18 cellular contexts compared by ENCODE assay signal in genomic region chr9:99011161-99011709, GRCh38.
DNase-seq lines count a peak whose midpoint lies in the region; ATAC-seq, FAIRE-seq and TF ChIP-seq lines count a peak whose summit lies in the region.
"Had no signal": no experiment of that assay in that cellular context is flagged by ENCODE, and none has a peak within 500 bp of the region (broad histone marks: within the 10 kb centered on the region; RNA-seq: fewer than 3 reads in every experiment).

No MANE protein-coding gene starts in this region.

- H3K4me3 ChIP-seq in K562 (no peak overlapping the region), pancreas (no peak overlapping the region)
- H3K4me3 ChIP-seq: left lung, PC-9, psoas muscle, thoracic aorta had no signal

- ATAC-seq in K562 (no peak), pancreas (no peak), GM21717 (IDR thresholded peaks at IDR 0.05; ENCODE audit: unreplicated experiment) (no peak), left colon (no peak)
- ATAC-seq: activated naive CD4-positive, alpha-beta T cell treated with anti-CD3 and anti-CD28 coated beads, Interleukin-2, amount 50 U/mL, for 72 hours; left lung; psoas muscle had no signal

- H3K27me3 ChIP-seq in K562 (ENCODE audit: control insufficient read depth in 2 of 2, insufficient read depth in 2 of 2, low read length in 2 of 2) (no peaks in the 10 kb centered on the region), pancreas (no peaks in the 10 kb centered on the region)
- H3K27me3 ChIP-seq: left lung had no signal

- CTCF ChIA-PET in K562 (lab: Yijun Ruan, JAX; ENCODE audit: low intra/inter-chr PET ratio) = interaction anchor here (0.6 kb wide), 1 partner anchor 104 kb away, joined by 3 read pairs; no protein-coding TSS in a partner anchor

- H3K9ac ChIP-seq in K562 (ENCODE audit: insufficient read depth in 1 of 2, low read depth in 2 of 2, low read length in 2 of 2) = no peak overlapping the region

- no peaks in the 10 kb centered on the region for H3K9me1 ChIP-seq in K562 (ENCODE audit: control insufficient read depth, insufficient read depth, low read length)

- no peak for TF ChIP-seq EP300 in K562 (IDR thresholded peaks at IDR 0.05; ENCODE audit: low read length)

- no peaks in the 10 kb centered on the region for H3K36me3 ChIP-seq in K562 (ENCODE audit: control insufficient read depth, insufficient read depth, low read length)
- H3K36me3 ChIP-seq in pancreas = no peaks in the 10 kb centered on the region
- H3K36me3 ChIP-seq: left lung, thoracic aorta had no signal

- in situ Hi-C loops in K562 (cut with MboI) = loop anchor here (10.0 kb wide), 1 partner anchor 124 kb away; no protein-coding TSS in a partner anchor

- no peak overlapping the region for H3K4me2 ChIP-seq in K562 (ENCODE audit: insufficient read depth, low read length)
- H3K4me2 ChIP-seq: PC-9 had no signal

- no TSS peak for BruUV-seq in K562 (replicated peaks; lab: Mats Ljungman, UMichigan)

- H3K9me3 ChIP-seq in K562 (replicated peaks; ENCODE audit: control insufficient read depth, insufficient read depth, low read depth, low read length) = no peaks in the 10 kb centered on the region
- H3K9me3 ChIP-seq in pancreas = no peaks in the 10 kb centered on the region
- H3K9me3 ChIP-seq: psoas muscle, thoracic aorta had no signal

- TF ChIP-seq RAD21 in K562 (CRISPR knock-in tag; conservative IDR thresholded peaks at IDR 0.05 in 1 of 2, IDR thresholded peaks at IDR 0.05 in 1 of 2) = no peak

- H4K20me1 ChIP-seq in K562 (replicated peaks; ENCODE audit: control insufficient read depth, insufficient read depth, low read length) = no peaks in the 10 kb centered on the region

- TF ChIP-seq POLR2A in K562 (conservative IDR thresholded peaks at IDR 0.05) = no peak

- FAIRE-seq in K562 (lab: Jason Lieb, UNC) (no peak), pancreas (lab: Jason Lieb, UNC) (peak; percentile 67)

- no peaks in the 10 kb centered on the region for H3K79me2 ChIP-seq in K562 (ENCODE audit: control insufficient read depth, insufficient read depth, low read length)

- TF ChIP-seq CTCF in K562 (IDR thresholded peaks at IDR 0.05 in 2 of 3, conservative IDR thresholded peaks at IDR 0.05 in 1 of 3; ENCODE audit: insufficient read depth in 2 of 3, low read depth in 1 of 3, low read length in 3 of 3) = no peak
- no peak for TF ChIP-seq CTCF in pancreas (IDR thresholded peaks at IDR 0.05)

- H3K4me1 ChIP-seq in K562 (replicated peaks in 1 of 2; ENCODE audit: control insufficient read depth in 2 of 2, insufficient read depth in 2 of 2, low read length in 2 of 2) (peaks cover 2 to 29% of the 10 kb centered on the region in 2 experiments), pancreas (no peaks in the 10 kb centered on the region)
- H3K4me1 ChIP-seq: left lung, psoas muscle had no signal

- DNase-seq in NCI-H82 (lab: John Stamatoyannopoulos, UW) = peak; percentile 39
- no peak for DNase-seq in NCI-H82 treated with DMSO at 0.1 percent for 48 hours (lab: John Stamatoyannopoulos, UW; ENCODE audit: unreplicated experiment)
- peak; percentile 32 for DNase-seq in MV-4-11 (lab: John Stamatoyannopoulos, UW)
- DNase-seq in K562 (ENCODE audit: extremely low read depth in 1 of 4, low spot score in 3 of 4) = peak in 1 of 4 experiments; percentile 46
- DNase-seq in pancreas = no peak
- DNase-seq in stimulated activated CD4-positive, alpha-beta T cell treated with anti-CD3 and anti-CD28 coated beads, Interleukin-12 subunit alpha, Interleukin-12 subunit beta, amount 100 ng/mL, for 4 hours = no peak
- no peak for DNase-seq in left colon
- DNase-seq: activated CD4-positive, CD25-positive, alpha-beta regulatory T cell treated with anti-CD3 and anti-CD28 coated beads, Interleukin-2, amount 50 U/mL, for 72 hours; cerebellar nuclear complex; left lung; naive B cell; NCI-H2029 treated with DMSO at 0.1 percent for 48 hours; psoas muscle; T-helper 1 cell had no signal

- no peak overlapping the region; the same call in 1 of the 2 replicates for H2AFZ ChIP-seq in K562 (ENCODE audit: low read depth, low read length)
- H2AFZ ChIP-seq: PC-9 had no signal

- H3K27ac ChIP-seq in K562 (ENCODE audit: extremely low read depth, low read depth, low read length) (no peak overlapping the region), pancreas (no peak overlapping the region)
- H3K27ac ChIP-seq: left lung, PC-9, psoas muscle, thoracic aorta had no signal

- POLR2A ChIA-PET in K562 (lab: Yijun Ruan, JAX) = no interaction called here

- intact Hi-C loops in K562 (cut with micrococcal nuclease) (no loop called here), pancreas (cut with DNase I) (no loop called here), left colon (cut with DNase I, micrococcal nuclease) (no loop called here)

TF ChIP-seq in K562, 482 proteins besides CTCF, POLR2A, EP300 and RAD21:
- peak; percentile 81 for TF ChIP-seq ZFP36 (IDR thresholded peaks at IDR 0.05; ENCODE audit: low read depth, low read length, partially characterized antibody)
- peak; percentile 74 for TF ChIP-seq ZNF384 (IDR thresholded peaks at IDR 0.05; ENCODE audit: low read depth, low read length)
- TF ChIP-seq CBX3 (IDR thresholded peaks at IDR 0.05; ENCODE audit: borderline replicate concordance in 1 of 2, low read length in 2 of 2) = peak in 1 of 2 experiments; percentile 71; a peak in 2 of 3 replicates
- TF ChIP-seq, protein P1, sequence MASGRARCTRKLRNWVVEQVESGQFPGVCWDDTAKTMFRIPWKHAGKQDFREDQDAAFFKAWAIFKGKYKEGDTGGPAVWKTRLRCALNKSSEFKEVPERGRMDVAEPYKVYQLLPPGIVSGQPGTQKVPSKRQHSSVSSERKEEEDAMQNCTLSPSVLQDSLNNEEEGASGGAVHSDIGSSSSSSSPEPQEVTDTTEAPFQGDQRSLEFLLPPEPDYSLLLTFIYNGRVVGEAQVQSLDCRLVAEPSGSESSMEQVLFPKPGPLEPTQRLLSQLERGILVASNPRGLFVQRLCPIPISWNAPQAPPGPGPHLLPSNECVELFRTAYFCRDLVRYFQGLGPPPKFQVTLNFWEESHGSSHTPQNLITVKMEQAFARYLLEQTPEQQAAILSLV (tag; IDR thresholded peaks at IDR 0.05) = no peak

Comparison
In these comparisons a context has a peak if more than half of its experiments do, and no peak if none do; other contexts are left out.
1. DNase-seq: peak in NCI-H82 (single experiment) and MV-4-11 (single experiment); none in NCI-H82 treated with DMSO at 0.1 percent for 48 hours (single experiment), pancreas (0 of 6), stimulated activated CD4-positive, alpha-beta T cell treated with anti-CD3 and anti-CD28 coated beads, Interleukin-12 subunit alpha, Interleukin-12 subunit beta, amount 100 ng/mL, for 4 hours (single experiment) and left colon (0 of 2).